ENCODE assay signal across 8 cellular contexts in genomic region chr2:9753665-9754531, GRCh38.
A peak's percentile ranks its signal among the peaks of the same experiment; 100 is the strongest.
DNase-seq lines count a peak whose midpoint lies in the region; ATAC-seq and TF ChIP-seq lines count a peak whose summit lies in the region.

No MANE protein-coding gene starts in this region.

- H3K9me3 ChIP-seq in PC-9 (ENCODE audit: insufficient read depth, low read depth) (no peaks in the 10 kb centered on the region), prostate gland (no peaks in the 10 kb centered on the region)

- H3K27ac ChIP-seq in PC-9 = peak overlapping the region; percentile 99
- peak overlapping the region in 1 of 2 donors; percentile 12 for H3K27ac ChIP-seq in prostate gland

- H2AFZ ChIP-seq in PC-9 = peak overlapping the region; percentile 50; the same call in 1 of the 2 replicates

- peak overlapping the region; percentile 31 for H3K4me3 Mint-ChIP-seq in activated naive CD8-positive, alpha-beta T cell treated with anti-CD3 and anti-CD28 coated beads, Interleukin-2, amount 10 ng/mL, durations not matched to agents 7 days and 5 days

- intact Hi-C loops in PC-9 (cut with micrococcal nuclease; ENCODE audit: unreplicated experiment) = loop anchor here (1.0 to 5.0 kb wide), 4 partner anchors 51 to 332 kb away; partner anchors contain the start of genes ADAM17, CPSF3, ITGB1BP1 and YWHAQ
- intact Hi-C loops in prostate gland (cut with DNase I) = no loop called here

- H3K4me3 ChIP-seq in PC-9 (peak overlapping the region; percentile 71), prostate gland (peak overlapping the region; percentile 1 to 3)

- H3K36me3 ChIP-seq in PC-9 (ENCODE audit: low read depth) (no peaks in the 10 kb centered on the region), prostate gland (no peaks in the 10 kb centered on the region)

- peaks cover 28% of the 10 kb centered on the region for H3F3A ChIP-seq in PC-9 (ENCODE audit: insufficient read depth, low read depth)

- H3K79me2 ChIP-seq in PC-9 (ENCODE audit: low read depth) = peaks cover 14% of the 10 kb centered on the region

- CTCF ChIA-PET in PC-9 (lab: Charles Lee) = interaction anchor here (0.7 kb wide), 1 partner anchor 1402 kb away, joined by 7 read pairs; the partner anchor contains the start of gene SLC66A3

- H3K4me1 ChIP-seq in PC-9 (replicated peaks; ENCODE audit: insufficient read depth) = peaks cover 28% of the 10 kb centered on the region
- H3K4me1 ChIP-seq in prostate gland (replicated peaks) = peaks cover 6% of the 10 kb centered on the region

- peak; percentile 61 for TF ChIP-seq POLR2A in prostate gland (IDR thresholded peaks at IDR 0.05)

- no peaks in the 10 kb centered on the region for H4K20me1 ChIP-seq in PC-9 (ENCODE audit: insufficient read depth)

- TF ChIP-seq CTCF in PC-9 (conservative IDR thresholded peaks at IDR 0.05) (peak; percentile 15; the same call in 1 of the 2 replicates), prostate gland (IDR thresholded peaks at IDR 0.05) (no peak)

- H3K27me3 ChIP-seq in PC-9 (ENCODE audit: insufficient read depth, low read depth) (no peaks in the 10 kb centered on the region), prostate gland (replicated peaks; ENCODE audit: insufficient read depth) (no peaks in the 10 kb centered on the region)

- POLR2A ChIA-PET in PC-9 (lab: Charles Lee; ENCODE audit: unreplicated experiment) = interaction anchor here (0.5 to 1.1 kb wide), 6 partner anchors 8 to 370 kb away, joined by 3 to 15 read pairs (median 3); partner anchors contain the start of gene ADAM17
- POLR2A ChIA-PET in activated naive CD8-positive, alpha-beta T cell treated with anti-CD3 and anti-CD28 coated beads, Interleukin-2, amount 10 ng/mL, durations not matched to agents 7 days and 5 days (lab: Charles Lee) = interaction anchor here (1.0 to 1.5 kb wide), 4 partner anchors 18 to 290 kb away, joined by 3 to 4 read pairs (median 4); partner anchors contain the start of gene YWHAQ

- peaks cover 46% of the 10 kb centered on the region for H3K27me3 Mint-ChIP-seq in activated naive CD8-positive, alpha-beta T cell treated with anti-CD3 and anti-CD28 coated beads, Interleukin-2, amount 10 ng/mL, durations not matched to agents 7 days and 5 days

- no peak for ATAC-seq in activated naive CD8-positive, alpha-beta T cell treated with anti-CD3 and anti-CD28 coated beads, Interleukin-2, amount 10 ng/mL, durations not matched to agents 7 days and 5 days (ENCODE audit: low read depth)
- ATAC-seq in GM21526 (IDR thresholded peaks at IDR 0.05; ENCODE audit: low FRiP score, unreplicated experiment) (no peak), HG02840 (IDR thresholded peaks at IDR 0.05; ENCODE audit: low FRiP score, unreplicated experiment) (no peak)

- no peaks in the 10 kb centered on the region for H3K9me2 ChIP-seq in PC-9 (ENCODE audit: insufficient read depth)

- no TSS peak for BruUV-seq in PC-9 (replicated peaks; lab: Mats Ljungman, UMichigan)

- no peaks in the 10 kb centered on the region for H3K9me3 Mint-ChIP-seq in activated naive CD8-positive, alpha-beta T cell treated with anti-CD3 and anti-CD28 coated beads, Interleukin-2, amount 10 ng/mL, durations not matched to agents 7 days and 5 days

- peak overlapping the region; percentile 99 for H3K4me2 ChIP-seq in PC-9

- peaks cover 43% of the 10 kb centered on the region for H3K4me1 Mint-ChIP-seq in activated naive CD8-positive, alpha-beta T cell treated with anti-CD3 and anti-CD28 coated beads, Interleukin-2, amount 10 ng/mL, durations not matched to agents 7 days and 5 days

- H3K36me3 Mint-ChIP-seq in activated naive CD8-positive, alpha-beta T cell treated with anti-CD3 and anti-CD28 coated beads, Interleukin-2, amount 10 ng/mL, durations not matched to agents 7 days and 5 days = no peaks in the 10 kb centered on the region

- no peak overlapping the region for H3K27ac Mint-ChIP-seq in activated naive CD8-positive, alpha-beta T cell treated with anti-CD3 and anti-CD28 coated beads, Interleukin-2, amount 10 ng/mL, durations not matched to agents 7 days and 5 days

- peak; percentile 69 for DNase-seq in ELF-1 (ENCODE audit: low read depth, low spot score)
- DNase-seq in PC-9 = peak; percentile 83 to 96
- no peak for DNase-seq in activated naive CD8-positive, alpha-beta T cell treated with anti-CD3 and anti-CD28 coated beads, Interleukin-2, amount 10 ng/mL, durations not matched to agents 7 days and 5 days
- DNase-seq in prostate gland (ENCODE audit: low spot score) = peak; percentile 48
- DNase-seq in NCI-H526 treated with DMSO at 0.1 percent for 48 hours (lab: John Stamatoyannopoulos, UW) = no peak
- DNase-seq in SW 1271 (lab: John Stamatoyannopoulos, UW) = no peak

- WGBS in prostate gland = 44% methylated on average over 36 of the region's 36 CpGs

Comparison
In these comparisons a context has a peak if more than half of its experiments do, and no peak if none do; other contexts are left out.
1. DNase-seq: peak in ELF-1 (single experiment), PC-9 (2 of 2) and prostate gland (single experiment); none in activated naive CD8-positive, alpha-beta T cell treated with anti-CD3 and anti-CD28 coated beads, Interleukin-2, amount 10 ng/mL, durations not matched to agents 7 days and 5 days (single experiment), NCI-H526 treated with DMSO at 0.1 percent for 48 hours (single experiment) and SW 1271 (0 of 2).